14 cellular contexts compared by ENCODE assay signal in genomic region chr1:3251810-3252429, GRCh38.
"Had no signal": no experiment of that assay in that cellular context is flagged by ENCODE, and none has a peak within 500 bp of the region (broad histone marks: within the 10 kb centered on the region; RNA-seq: fewer than 3 reads in every experiment).

No MANE protein-coding gene starts in this region.

- ATAC-seq: activated naive CD8-positive, alpha-beta T cell treated with anti-CD3 and anti-CD28 coated beads, Interleukin-2, amount 50 U/mL, for 24 hours; activated T-helper 17 cell treated with anti-CD3 and anti-CD28 coated beads, Interleukin-2, amount 50 U/mL, for 72 hours had no signal

- H3K4me1 ChIP-seq: ascending aorta, lower lobe of right lung, thyroid gland had no signal

- H3K4me3 ChIP-seq: ascending aorta, lower lobe of right lung, sigmoid colon, thyroid gland had no signal

- DNase-seq: activated naive CD4-positive, alpha-beta T cell treated with Interleukin-2 at 50 U/mL for 16 hours; activated naive CD8-positive, alpha-beta T cell treated with anti-CD3 and anti-CD28 coated beads, Interleukin-2, amount 50 U/mL, for 24 hours; activated T-cell treated with anti-CD3 and anti-CD28 coated beads for 4 hours; endodermal cell; head of caudate nucleus; lower lobe of right lung; nephron progenitor cell; sigmoid colon; stimulated activated CD4-positive, alpha-beta T cell treated with anti-CD3 and anti-CD28 coated beads, Interleukin-12 subunit alpha, Interleukin-12 subunit beta, amount 100 ng/mL, for 4 hours; stimulated activated CD4-positive, alpha-beta T cell treated with anti-CD3 and anti-CD28 coated beads, Interleukin-2, amount 100 ng/mL, for 24 hours; T-helper 2 cell; thyroid gland had no signal

- H3K9me3 ChIP-seq: ascending aorta, lower lobe of right lung, sigmoid colon, thyroid gland had no signal

- H3K27me3 ChIP-seq: ascending aorta, thyroid gland had no signal

- H3K27ac ChIP-seq: ascending aorta, lower lobe of right lung, sigmoid colon, thyroid gland had no signal

- H3K36me3 ChIP-seq: ascending aorta, lower lobe of right lung, sigmoid colon, thyroid gland had no signal
